Comparison of ENCODE assay signal across 1 cellular context in the genomic region with DNA sequence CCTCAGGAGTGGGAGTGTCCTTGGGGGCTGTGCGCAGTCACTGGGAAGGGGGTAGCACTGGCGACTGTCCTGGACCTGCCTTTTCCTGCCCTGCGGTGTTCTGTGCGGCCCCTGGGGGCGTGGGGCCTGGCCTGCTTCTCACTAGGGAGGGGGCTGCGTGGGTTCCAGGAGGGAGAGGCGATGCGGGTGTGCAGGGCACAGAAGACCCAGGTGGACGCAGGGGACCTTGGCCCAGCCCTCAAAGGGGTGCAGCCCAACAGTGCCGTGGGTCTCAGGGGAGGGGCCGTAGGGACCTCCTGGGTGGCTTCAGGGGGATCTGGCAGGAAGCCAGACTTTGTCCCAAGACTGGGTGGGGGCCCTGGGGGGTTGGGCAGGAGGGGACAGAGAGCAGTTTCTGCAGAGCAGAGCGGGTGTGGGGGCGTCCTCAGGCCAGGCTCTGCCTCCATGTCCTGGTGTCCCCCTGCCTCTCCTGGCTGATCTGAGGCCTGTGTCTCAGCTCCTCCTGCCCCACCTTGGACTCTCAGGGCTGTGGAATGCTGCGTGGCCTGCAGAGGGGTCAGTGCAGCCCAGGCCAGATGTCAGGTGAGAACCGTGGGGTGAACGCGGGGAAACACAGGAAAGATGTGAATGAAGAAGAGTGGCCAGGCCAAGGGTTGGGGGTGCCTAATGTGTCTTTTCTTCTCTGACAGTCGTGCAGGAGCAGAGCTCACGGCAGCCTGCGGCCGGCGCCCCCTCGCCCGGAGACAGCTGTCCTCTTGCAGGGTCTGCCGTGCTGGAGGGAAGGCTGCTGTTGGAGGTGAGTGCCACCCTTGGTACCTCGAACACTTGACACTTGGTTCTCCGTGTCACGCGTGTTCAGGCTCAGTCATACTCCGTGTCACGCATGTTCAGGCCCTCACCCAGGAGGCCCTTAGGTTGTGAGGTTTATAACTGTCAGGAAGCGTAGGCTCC.
TF ChIP-seq lines count a peak whose summit lies in the region.

No MANE protein-coding gene starts in this region.

TF ChIP-seq in HEK293, 187 proteins besides CTCF, POLR2A, EP300 and RAD21:
- TF ChIP-seq, protein P1, sequence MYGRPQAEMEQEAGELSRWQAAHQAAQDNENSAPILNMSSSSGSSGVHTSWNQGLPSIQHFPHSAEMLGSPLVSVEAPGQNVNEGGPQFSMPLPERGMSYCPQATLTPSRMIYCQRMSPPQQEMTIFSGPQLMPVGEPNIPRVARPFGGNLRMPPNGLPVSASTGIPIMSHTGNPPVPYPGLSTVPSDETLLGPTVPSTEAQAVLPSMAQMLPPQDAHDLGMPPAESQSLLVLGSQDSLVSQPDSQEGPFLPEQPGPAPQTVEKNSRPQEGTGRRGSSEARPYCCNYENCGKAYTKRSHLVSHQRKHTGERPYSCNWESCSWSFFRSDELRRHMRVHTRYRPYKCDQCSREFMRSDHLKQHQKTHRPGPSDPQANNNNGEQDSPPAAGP (tag by site-specific recombination; IDR thresholded peaks at IDR 0.05) = no peak
- TF ChIP-seq ZNF48 (tag by site-specific recombination; IDR thresholded peaks at IDR 0.05) (no peak), ZNF571 (tag by site-specific recombination; IDR thresholded peaks at IDR 0.05) (no peak), SALL2 (tag by site-specific recombination; IDR thresholded peaks at IDR 0.05; ENCODE audit: borderline replicate concordance) (no peak), ZSCAN23 (tag by site-specific recombination; IDR thresholded peaks at IDR 0.05) (no peak), GLI4 (tag by site-specific recombination; IDR thresholded peaks at IDR 0.05) (no peak), ZNF404 (tag by site-specific recombination; IDR thresholded peaks at IDR 0.05) (no peak), BCL11A (tag by site-specific recombination; IDR thresholded peaks at IDR 0.05; ENCODE audit: low read depth) (no peak), ZNF324 (tag by site-specific recombination; IDR thresholded peaks at IDR 0.05) (no peak), GLIS1 (tag by site-specific recombination; IDR thresholded peaks at IDR 0.05) (peak; percentile 44; the same call in 1 of the 2 replicates), ZNF830 (tag by site-specific recombination; IDR thresholded peaks at IDR 0.05; ENCODE audit: low read depth) (no peak), GLIS2 (tag by site-specific recombination; IDR thresholded peaks at IDR 0.05) (peak; percentile 56; the same call in 1 of the 2 replicates), EGR2 (tag by site-specific recombination; IDR thresholded peaks at IDR 0.05; ENCODE audit: low read depth) (no peak), ZFHX2 (tag by site-specific recombination; conservative IDR thresholded peaks at IDR 0.05) (peak; percentile 62)
- TF ChIP-seq, protein P2, sequence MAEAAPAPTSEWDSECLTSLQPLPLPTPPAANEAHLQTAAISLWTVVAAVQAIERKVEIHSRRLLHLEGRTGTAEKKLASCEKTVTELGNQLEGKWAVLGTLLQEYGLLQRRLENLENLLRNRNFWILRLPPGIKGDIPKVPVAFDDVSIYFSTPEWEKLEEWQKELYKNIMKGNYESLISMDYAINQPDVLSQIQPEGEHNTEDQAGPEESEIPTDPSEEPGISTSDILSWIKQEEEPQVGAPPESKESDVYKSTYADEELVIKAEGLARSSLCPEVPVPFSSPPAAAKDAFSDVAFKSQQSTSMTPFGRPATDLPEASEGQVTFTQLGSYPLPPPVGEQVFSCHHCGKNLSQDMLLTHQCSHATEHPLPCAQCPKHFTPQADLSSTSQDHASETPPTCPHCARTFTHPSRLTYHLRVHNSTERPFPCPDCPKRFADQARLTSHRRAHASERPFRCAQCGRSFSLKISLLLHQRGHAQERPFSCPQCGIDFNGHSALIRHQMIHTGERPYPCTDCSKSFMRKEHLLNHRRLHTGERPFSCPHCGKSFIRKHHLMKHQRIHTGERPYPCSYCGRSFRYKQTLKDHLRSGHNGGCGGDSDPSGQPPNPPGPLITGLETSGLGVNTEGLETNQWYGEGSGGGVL (tag by site-specific recombination; IDR thresholded peaks at IDR 0.05) = peak; percentile 20; the same call in 1 of the 2 replicates
- TF ChIP-seq, protein P3, sequence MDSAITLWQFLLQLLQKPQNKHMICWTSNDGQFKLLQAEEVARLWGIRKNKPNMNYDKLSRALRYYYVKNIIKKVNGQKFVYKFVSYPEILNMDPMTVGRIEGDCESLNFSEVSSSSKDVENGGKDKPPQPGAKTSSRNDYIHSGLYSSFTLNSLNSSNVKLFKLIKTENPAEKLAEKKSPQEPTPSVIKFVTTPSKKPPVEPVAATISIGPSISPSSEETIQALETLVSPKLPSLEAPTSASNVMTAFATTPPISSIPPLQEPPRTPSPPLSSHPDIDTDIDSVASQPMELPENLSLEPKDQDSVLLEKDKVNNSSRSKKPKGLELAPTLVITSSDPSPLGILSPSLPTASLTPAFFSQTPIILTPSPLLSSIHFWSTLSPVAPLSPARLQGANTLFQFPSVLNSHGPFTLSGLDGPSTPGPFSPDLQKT (IDR thresholded peaks at IDR 0.05; ENCODE audit: borderline replicate concordance, low read depth, low read length) = no peak
